In genomic region chr19:33621811-33622504, GRCh38 we compare ENCODE assay signal across 9 cellular contexts. TPM values are rescaled to one million over a fixed set of nuclear protein-coding genes. Genes with fewer than 3 reads are reported as not detected.
DNase-seq lines count a peak whose midpoint lies in the region; ATAC-seq, FAIRE-seq and TF ChIP-seq lines count a peak whose summit lies in the region.
"Had no signal": no experiment of that assay in that cellular context is flagged by ENCODE, and none has a peak within 500 bp of the region (broad histone marks: within the 10 kb centered on the region; RNA-seq: fewer than 3 reads in every experiment).

Gene CHST8 (plus strand): TSS chr19:33621953. CDS start chr19:33689262, 67,309 bp downstream.

- no peaks in the 10 kb centered on the region for H3K9me3 Mint-ChIP-seq in nephron progenitor cell
- H3K9me3 Mint-ChIP-seq: central memory CD8-positive, alpha-beta T cell had no signal

- peaks cover 95% of the 10 kb centered on the region for H3K27me3 Mint-ChIP-seq in nephron progenitor cell (ENCODE audit: low read depth, poor library complexity)

- BruUV-seq in endothelial cell of umbilical vein (replicated peaks; lab: Mats Ljungman, UMichigan): no TSS peak

- no peak within 1 kb of the TSS for H3K27ac Mint-ChIP-seq in nephron progenitor cell

- CTCF ChIA-PET in endothelial cell of umbilical vein (lab: Charles Lee): no interaction called here

- H3K79me2 ChIP-seq in endothelial cell of umbilical vein (ENCODE audit: control insufficient read depth, insufficient read depth, low read length): no peaks in the 10 kb centered on the region

- no peaks in the 10 kb centered on the region for H3K36me3 ChIP-seq in endothelial cell of umbilical vein (ENCODE audit: control insufficient read depth in 2 of 2, extremely low read depth in 1 of 2, insufficient read depth in 2 of 2, low read length in 2 of 2)

- dilution Hi-C loops in endothelial cell of umbilical vein (cut with MboI; ENCODE audit: extremely low pct_ligation_motif_present, low sequenced_read_pairs): no loop called here

- peaks cover 18% of the 10 kb centered on the region for H3K4me1 Mint-ChIP-seq in nephron progenitor cell
- H3K4me1 Mint-ChIP-seq: central memory CD8-positive, alpha-beta T cell had no signal

- no peak for TF ChIP-seq CTCF in endothelial cell of umbilical vein (IDR thresholded peaks at IDR 0.05; ENCODE audit: extremely low read depth in 1 of 2, insufficient read depth in 1 of 2, low read depth in 1 of 2, low read length in 2 of 2)
- no peak for TF ChIP-seq CTCF in nephron progenitor cell (IDR thresholded peaks at IDR 0.05)

- intact Hi-C loops in endothelial cell of umbilical vein (cut with micrococcal nuclease): loop anchor here (5.0 kb wide), 1 partner anchor 185 kb away; no protein-coding TSS in a partner anchor

- POLR2A ChIA-PET in endothelial cell of umbilical vein (lab: Charles Lee): no interaction called here

- peak; percentile 35 for TF ChIP-seq POLR2A in endothelial cell of umbilical vein (IDR thresholded peaks at IDR 0.05; ENCODE audit: low read depth, low read length)

- no peaks in the 10 kb centered on the region for H4K20me1 ChIP-seq in endothelial cell of umbilical vein (replicated peaks; ENCODE audit: control insufficient read depth, extremely low read depth, insufficient read depth, low read length)

- no peaks in the 10 kb centered on the region for H3K4me1 ChIP-seq in endothelial cell of umbilical vein (ENCODE audit: control insufficient read depth, extremely low read depth, insufficient read depth, low read length)

- peak; percentile 55 for FAIRE-seq in endothelial cell of umbilical vein (lab: Jason Lieb, UNC)

- peak within 1 kb of the TSS in 1 of 3 experiments; percentile 28 for H3K4me3 ChIP-seq in endothelial cell of umbilical vein (replicated peaks in 1 of 3; ENCODE audit: insufficient read depth in 1 of 3, low read depth in 1 of 3, low read length in 3 of 3)

- no peak for ATAC-seq in activated CD4-positive, CD25-positive, alpha-beta regulatory T cell treated with anti-CD3 and anti-CD28 coated beads, Interleukin-2, amount 50 U/mL, for 24 hours
- ATAC-seq in HG03139 (IDR thresholded peaks at IDR 0.05; ENCODE audit: unreplicated experiment): no peak

- no peak within 1 kb of the TSS for H3K4me2 ChIP-seq in endothelial cell of umbilical vein (ENCODE audit: insufficient read depth, low read length)

- DNase-seq in EH (ENCODE audit: low read depth) (peak; percentile 54), NCI-H2227 (lab: John Stamatoyannopoulos, UW; ENCODE audit: unreplicated experiment) (peak; percentile 97), endothelial cell of umbilical vein (ENCODE audit: low read depth, low spot score) (peak; percentile 11), nephron progenitor cell (peak; percentile 84), T-helper 1 cell (no peak), DMS53 treated with DMSO at 0.1 percent for 48 hours (lab: John Stamatoyannopoulos, UW; ENCODE audit: unreplicated experiment) (no peak)

- H3K4me3 Mint-ChIP-seq in nephron progenitor cell: peak within 1 kb of the TSS; percentile 71
- H3K4me3 Mint-ChIP-seq: central memory CD8-positive, alpha-beta T cell had no signal

- H3K27ac ChIP-seq in endothelial cell of umbilical vein (ENCODE audit: insufficient read depth, low read depth, low read length): no peak within 1 kb of the TSS

- no peaks in the 10 kb centered on the region for H3K36me3 Mint-ChIP-seq in nephron progenitor cell (ENCODE audit: low read depth)

- no peaks in the 10 kb centered on the region for H3K9me1 ChIP-seq in endothelial cell of umbilical vein (replicated peaks; ENCODE audit: control insufficient read depth, extremely low read depth, insufficient read depth, low read length)

- no peak within 1 kb of the TSS for H3K9ac ChIP-seq in endothelial cell of umbilical vein (replicated peaks; ENCODE audit: extremely low read depth, insufficient read depth, low read length)

- no peak within 1 kb of the TSS for H2AFZ ChIP-seq in endothelial cell of umbilical vein (ENCODE audit: low read depth, low read length)

- H3K27me3 ChIP-seq in endothelial cell of umbilical vein (ENCODE audit: control insufficient read depth in 2 of 2, insufficient read depth in 2 of 2, low read length in 2 of 2): peaks cover 34 to 44% of the 10 kb centered on the region in 2 experiments

- H3K9me3 ChIP-seq in endothelial cell of umbilical vein (replicated peaks; ENCODE audit: control insufficient read depth, insufficient read depth, low read length): no peaks in the 10 kb centered on the region

TF ChIP-seq in endothelial cell of umbilical vein, 7 proteins besides CTCF, POLR2A, EP300 and RAD21:
- no peak for TF ChIP-seq JUN (IDR thresholded peaks at IDR 0.05; ENCODE audit: borderline replicate concordance, insufficient read depth, insufficient read length, low read depth)
- TF ChIP-seq MAX (IDR thresholded peaks at IDR 0.05; ENCODE audit: insufficient read depth, insufficient read length): no peak
TF ChIP-seq in endothelial cell of umbilical vein: peak in this region for 0.

RNA-seq across cellular contexts. Expression of gene CHST8, which starts in this region (rescaled TPM):
- total RNA-seq in endothelial cell of umbilical vein: not detected in 2 replicates
- polyA plus RNA-seq in endothelial cell of umbilical vein: 0.11 TPM in 1 of 2 replicates, not detected in the other
- polyA plus RNA-seq in endothelial cell of umbilical vein (2011; cell fraction: cytosol; rRNA removed): 0.04 TPM in 1 of 2 replicates, not detected in the other
- polyA plus RNA-seq in endothelial cell of umbilical vein (2011; cell fraction: nucleus; rRNA removed): not detected in 2 replicates
- polyA plus RNA-seq in endothelial cell of umbilical vein (2012): 0.17 and 0.25 TPM in 2 replicates
- not detected in 2 replicates for polyA minus RNA-seq in endothelial cell of umbilical vein
- not detected for polyA minus RNA-seq in endothelial cell of umbilical vein (2011; cell fraction: cytosol; rRNA and poly(A)+ RNA removed)
- not detected in 2 replicates for polyA minus RNA-seq in endothelial cell of umbilical vein (2011; cell fraction: nucleus; rRNA and poly(A)+ RNA removed)

Comparison
In these comparisons a context has a peak if more than half of its experiments do, and no peak if none do; other contexts are left out.
1. Peak in DNase-seq in endothelial cell of umbilical vein; RNA of the gene not detected or under 1 TPM.
2. DNase-seq: peak in EH (single experiment), NCI-H2227 (single experiment) and nephron progenitor cell (single experiment); none in T-helper 1 cell (0 of 5) and DMS53 treated with DMSO at 0.1 percent for 48 hours (single experiment).